In genomic region chr7:19530261-19530660, GRCh38 we compare ENCODE assay signal across 34 cellular contexts.
"Had no signal": no experiment of that assay in that cellular context is flagged by ENCODE, and none has a peak within 500 bp of the region (broad histone marks: within the 10 kb centered on the region; RNA-seq: fewer than 3 reads in every experiment).

No MANE protein-coding gene starts in this region.

- H3K9me3 ChIP-seq: ascending aorta, SJCRH30 had no signal

- H3K9ac ChIP-seq: KMS-11 had no signal

- H3K27ac ChIP-seq: ascending aorta, cardiac muscle cell, KMS-11, RWPE1, SJCRH30, SK-N-MC, WERI-Rb-1 had no signal

- ATAC-seq: activated CD8-positive, alpha-beta T cell treated with anti-CD3 and anti-CD28 coated beads for 36 hours; activated T-cell treated with anti-CD3 and anti-CD28 coated beads, Interleukin-2, amount 50 U/mL, for 72 hours; activated T-helper 17 cell treated with anti-CD3 and anti-CD28 coated beads, Interleukin-2, amount 50 U/mL, for 72 hours; PC-3 had no signal

- H3K27me3 ChIP-seq: ascending aorta, cardiac muscle cell, SJCRH30 had no signal

- H3K36me3 ChIP-seq: ascending aorta, cardiac muscle cell, SJCRH30, WERI-Rb-1 had no signal

- DNase-seq: activated CD4-positive, alpha-beta T cell treated with anti-CD3 and anti-CD28 coated beads for 1 hour; activated CD4-positive, alpha-beta T cell treated with anti-CD3 and anti-CD28 coated beads, Interleukin-2, amount 10 ng/mL, durations not matched to agents 24 days and 14 days; activated CD4-positive, alpha-beta T cell treated with anti-CD3 and anti-CD28 coated beads, Interleukin-2, amount 50 U/mL, for 4 hours; activated CD4-positive, CD25-positive, alpha-beta regulatory T cell; activated CD8-positive, alpha-beta T cell treated with anti-CD3 and anti-CD28 coated beads for 36 hours; activated effector memory CD4-positive, alpha-beta T cell treated with anti-CD3 and anti-CD28 coated beads, Interleukin-2, amount 50 U/mL, for 16 hours; activated naive CD4-positive, alpha-beta T cell; activated naive CD4-positive, alpha-beta T cell treated with anti-CD3 and anti-CD28 coated beads, Interleukin-2, amount 50 U/mL, for 16 hours; activated naive CD8-positive, alpha-beta T cell treated with anti-CD3 and anti-CD28 coated beads for 36 hours; activated T-cell treated with anti-CD3 and anti-CD28 coated beads, Interleukin-2, amount 50 U/mL, for 1 hour; activated T-cell treated with anti-CD3 and anti-CD28 coated beads, Interleukin-2, amount 50 U/mL, for 72 hours; amygdala; NCI-H1092 treated with DMSO at 0.1 percent for 48 hours; NCI-H1417; NCI-H146; NCI-H187; NCI-H2029 treated with DMSO at 0.1 percent for 48 hours; NCI-H2107; NCI-H2171; NCI-H510A; NCI-H526; NCI-H748 treated with DMSO at 0.1 percent for 48 hours; NK-92 treated with Interleukin-12 subunit alpha and Interleukin-12 subunit beta, amount 100 ng/mL, for 24 hours; PC-3; SHP77; SJCRH30; T1000; WERI-Rb-1 had no signal

- H3K4me3 ChIP-seq: ascending aorta, cardiac muscle cell, SJCRH30, SK-N-MC had no signal

- H3K4me1 ChIP-seq: ascending aorta, SJCRH30 had no signal

- H3K4me2 ChIP-seq: KMS-11 had no signal
